9 cellular contexts compared by ENCODE assay signal in the genomic region with DNA sequence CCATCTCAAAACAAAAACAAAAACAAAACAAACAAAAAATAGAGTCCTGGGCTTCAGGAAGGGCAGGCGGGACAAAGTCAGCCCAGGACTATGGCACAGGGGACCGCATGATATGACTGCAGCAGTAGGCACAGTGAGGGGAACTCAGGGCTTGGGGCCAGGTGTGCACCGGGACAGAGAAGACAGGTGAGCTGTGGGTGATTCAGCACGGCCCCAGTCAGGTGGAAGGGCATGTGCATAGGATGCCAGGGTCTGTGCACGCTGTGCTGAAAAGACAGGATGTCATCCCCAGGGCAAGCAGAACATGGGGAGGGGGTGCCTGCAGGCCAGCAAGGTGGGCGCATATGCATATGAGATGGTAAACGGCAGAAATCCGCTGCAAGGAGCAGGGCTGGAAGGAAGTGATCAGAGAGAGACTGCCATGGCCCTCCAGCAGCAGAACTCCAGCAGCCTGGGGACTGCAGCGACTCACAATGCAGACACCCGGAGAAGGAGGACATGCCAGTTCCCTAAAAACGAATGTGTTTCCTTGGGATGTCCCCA. TPM values are rescaled to one million over a fixed set of nuclear protein-coding genes. Genes with fewer than 3 reads are reported as not detected.
DNase-seq lines count a peak whose midpoint lies in the region; ATAC-seq and TF ChIP-seq lines count a peak whose summit lies in the region.
"Had no signal": no experiment of that assay in that cellular context is flagged by ENCODE, and none has a peak within 500 bp of the region (broad histone marks: within the 10 kb centered on the region; RNA-seq: fewer than 3 reads in every experiment).

No MANE protein-coding gene starts in this region.

- no peaks in the 10 kb centered on the region for H3K9me3 ChIP-seq in heart right ventricle
- H3K9me3 ChIP-seq in uterus, result no peaks in the 10 kb centered on the region

- no peaks in the 10 kb centered on the region for H3K36me3 ChIP-seq in heart right ventricle
- H3K36me3 ChIP-seq in uterus, result no peaks in the 10 kb centered on the region

- H3K4me1 Mint-ChIP-seq in mesothelial cell of epicardium, result peaks cover 38% of the 10 kb centered on the region

- peak overlapping the region in 5 of 10 donors; percentile 10 to 24 (median 18) for H3K4me3 ChIP-seq in heart right ventricle
- no peak overlapping the region for H3K4me3 ChIP-seq in uterus

- no peaks in the 10 kb centered on the region for H3K9me3 Mint-ChIP-seq in mesothelial cell of epicardium

- DNase-seq in heart right ventricle, result no peak
- no peak for DNase-seq in left ventricle myocardium superior
- no peak for DNase-seq in mesothelial cell of epicardium (ENCODE audit: low spot score in 2 of 2, unreplicated experiment in 2 of 2)
- no peak for DNase-seq in uterus
- no peak for DNase-seq in NCI-H128 (lab: John Stamatoyannopoulos, UW; ENCODE audit: unreplicated experiment)
- DNase-seq in Ammon's horn (ENCODE audit: low spot score), result no peak
- no peak for DNase-seq in NCI-H2081 treated with DMSO at 0.1 percent for 48 hours (lab: John Stamatoyannopoulos, UW)

- H3K4me1 ChIP-seq in heart right ventricle (peaks cover 24 to 99% (median 74%) of the 10 kb centered on the region in 9 donors), uterus (peaks cover 0 to 9% of the 10 kb centered on the region in 2 donors)

- TF ChIP-seq POLR2A in uterus (IDR thresholded peaks at IDR 0.05), result no peak

- ATAC-seq in heart right ventricle (no peak), left ventricle myocardium superior (no peak)

- no peak overlapping the region for H3K4me3 Mint-ChIP-seq in mesothelial cell of epicardium

- H3K27me3 ChIP-seq in heart right ventricle (no peaks in the 10 kb centered on the region), uterus (no peaks in the 10 kb centered on the region)

- TF ChIP-seq CTCF in heart right ventricle (IDR thresholded peaks at IDR 0.05) (no peak), mesothelial cell of epicardium (IDR thresholded peaks at IDR 0.05; ENCODE audit: unreplicated experiment) (no peak), uterus (IDR thresholded peaks at IDR 0.05) (no peak)

- peak overlapping the region; percentile 51 for H3K27ac Mint-ChIP-seq in mesothelial cell of epicardium

- WGBS in heart right ventricle, 2 donors, result 56% methylated on average over 11 of the region's 11 CpGs

- peaks cover 3% of the 10 kb centered on the region for H3K36me3 Mint-ChIP-seq in mesothelial cell of epicardium

- H3K27ac ChIP-seq in heart right ventricle, result peak overlapping the region; percentile 66 to 90 (median 72)
- H3K27ac ChIP-seq in angular gyrus (ENCODE audit: low read depth, low read length), result peak overlapping the region; percentile 79
- peak overlapping the region; percentile 62 to 63 for H3K27ac ChIP-seq in uterus

- intact Hi-C loops in heart right ventricle (cut with DNase I), result no loop called here
- intact Hi-C loops in left ventricle myocardium superior (cut with micrococcal nuclease), result no loop called here
- intact Hi-C loops in uterus (cut with DNase I; ENCODE audit: low total_unique reads), result no loop called here

- no peaks in the 10 kb centered on the region for H3K27me3 Mint-ChIP-seq in mesothelial cell of epicardium (ENCODE audit: low read depth)

RNA-seq across cellular contexts. Expression of a gene that starts 15.0 kb away (rescaled TPM):
- total RNA-seq in heart right ventricle, result 10 to 100 TPM; 46.9 to 70.1 (median 57.4) TPM
- 10 to 100 TPM; 41.3 to 79.7 TPM for polyA plus RNA-seq in heart right ventricle
- 81.2 TPM for total RNA-seq in left ventricle myocardium superior
- total RNA-seq in mesothelial cell of epicardium, result 53.8 to 60.3 TPM (median 54.7 TPM) in 3 replicates
- 10 to 100 TPM; 18.8 to 67.2 (median 39.6) TPM for total RNA-seq in uterus

RNA-seq across cellular contexts. Expression of a gene that starts 39.2 kb away (rescaled TPM):
- total RNA-seq in heart right ventricle (under 1 TPM in 1 of 10 donors, not detected in 9; 0.22 TPM), left ventricle myocardium superior (not detected), mesothelial cell of epicardium (not detected in 3 replicates), uterus (not detected)
- polyA plus RNA-seq in heart right ventricle, result not detected
- total RNA-seq: cerebellum had no signal

RNA-seq across cellular contexts. Expression of a gene that starts 39.5 kb away (rescaled TPM):
- total RNA-seq in heart right ventricle, result 1 to 10 TPM; 1.6 to 3.5 (median 2.9) TPM
- 1 to 10 TPM; 3.0 to 4.1 TPM for polyA plus RNA-seq in heart right ventricle
- total RNA-seq in left ventricle myocardium superior, result 4.3 TPM
- total RNA-seq in mesothelial cell of epicardium, result 6.0 to 7.3 TPM (median 6.4 TPM) in 3 replicates
- 10 to 100 TPM in 1 of 4 donors, 1 to 10 TPM in 2, under 1 TPM in 1; 0.26 to 11.9 (median 7.5) TPM for total RNA-seq in uterus
